In genomic region chr4:85701881-85702321, GRCh38 we compare ENCODE assay signal across 7 cellular contexts.
DNase-seq lines count a peak whose midpoint lies in the region; ATAC-seq and FAIRE-seq lines count a peak whose summit lies in the region.

No MANE protein-coding gene starts in this region.

- H3K9ac ChIP-seq in skeletal muscle tissue (ENCODE audit: low read depth in 1 of 3, low read length in 3 of 3), result no peak overlapping the region

- H3K36me3 ChIP-seq in skeletal muscle tissue (ENCODE audit: control insufficient read depth in 3 of 3, insufficient read depth in 3 of 3, low read length in 3 of 3) (no peaks in the 10 kb centered on the region), aorta (ENCODE audit: control insufficient read depth in 1 of 2, insufficient read depth in 2 of 2, low read length in 1 of 2) (no peaks in the 10 kb centered on the region)

- 79 to 87% methylated on average over 1 of the region's 1 CpG for WGBS in aorta, 2 donors

- ATAC-seq in HG02885 (IDR thresholded peaks at IDR 0.05; ENCODE audit: poor library complexity, unreplicated experiment) (peak; percentile 100), aorta (ENCODE audit: low FRiP score) (no peak)

- peak; percentile 84 for FAIRE-seq in GM19239 (lab: Jason Lieb, UNC)

- H3K27ac ChIP-seq in skeletal muscle tissue (ENCODE audit: low read depth, low read length), result peak overlapping the region; percentile 20
- H3K27ac ChIP-seq in aorta (ENCODE audit: low read depth in 1 of 2, low read length in 2 of 2), result no peak overlapping the region

- no peaks in the 10 kb centered on the region for H3K9me3 ChIP-seq in skeletal muscle tissue (ENCODE audit: control insufficient read depth in 3 of 3, low read length in 3 of 3)
- no peaks in the 10 kb centered on the region for H3K9me3 ChIP-seq in aorta (ENCODE audit: control insufficient read depth, low read length)

- no peak for DNase-seq in GM19239 (ENCODE audit: insufficient read length, low spot score)
- peak; percentile 64 for DNase-seq in NOMO-1 treated with dmso at 0.1 percent for 144 hours (lab: John Stamatoyannopoulos, UW; ENCODE audit: unreplicated experiment)
- no peak for DNase-seq in foreskin melanocyte
- DNase-seq in stimulated activated CD4-positive, alpha-beta T cell treated with anti-CD3 and anti-CD28 coated beads, Interleukin-2, amount 100 ng/mL, for 48 hours, result no peak
- no peak for DNase-seq in aorta

- no peaks in the 10 kb centered on the region for H3K27me3 ChIP-seq in skeletal muscle tissue (ENCODE audit: control insufficient read depth in 3 of 3, insufficient read depth in 3 of 3, low read length in 3 of 3)
- H3K27me3 ChIP-seq in aorta (ENCODE audit: control insufficient read depth in 1 of 2, insufficient read depth in 2 of 2, low read length in 1 of 2), result no peaks in the 10 kb centered on the region

- intact Hi-C loops in aorta (cut with DNase I), result no loop called here

- no peak overlapping the region for H3K4me3 ChIP-seq in skeletal muscle tissue (ENCODE audit: low read length in 3 of 3)
- no peak overlapping the region for H3K4me3 ChIP-seq in aorta (ENCODE audit: low read length in 2 of 2)

- no peaks in the 10 kb centered on the region for H3K4me1 ChIP-seq in skeletal muscle tissue (ENCODE audit: control insufficient read depth in 3 of 3, insufficient read depth in 3 of 3, low read length in 3 of 3)
- H3K4me1 ChIP-seq in aorta (ENCODE audit: control insufficient read depth in 1 of 2, insufficient read depth in 2 of 2, low read length in 2 of 2), result no peaks in the 10 kb centered on the region
